9 cellular contexts compared by ENCODE assay signal in the genomic region with DNA sequence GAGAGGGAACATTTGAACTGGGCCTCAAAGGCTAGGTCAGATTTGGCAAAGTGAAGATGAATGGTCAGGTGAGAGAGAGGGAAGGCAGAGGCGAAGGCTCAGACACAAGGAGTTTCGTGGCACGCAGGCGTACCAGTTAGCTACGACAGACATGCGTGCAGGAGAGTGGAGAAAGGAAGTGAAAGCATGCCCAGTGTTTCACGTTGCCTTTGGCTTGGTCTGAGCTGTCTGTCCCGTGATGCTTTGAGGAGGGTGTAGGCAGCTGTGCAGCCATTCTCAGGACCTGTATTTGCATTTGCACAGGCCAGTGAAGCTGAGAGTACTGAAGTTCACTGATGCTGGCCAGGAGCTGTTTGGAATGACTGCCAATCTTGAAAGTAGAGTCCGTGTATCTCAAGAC.
A peak's percentile ranks its signal among the peaks of the same experiment; 100 is the strongest.
DNase-seq lines count a peak whose midpoint lies in the region; ATAC-seq and TF ChIP-seq lines count a peak whose summit lies in the region.
"Had no signal": no experiment of that assay in that cellular context is flagged by ENCODE, and none has a peak within 500 bp of the region (broad histone marks: within the 10 kb centered on the region; RNA-seq: fewer than 3 reads in every experiment).

No MANE protein-coding gene starts in this region.

- H3K9me3 Mint-ChIP-seq in activated CD4-positive, alpha-beta T cell treated with anti-CD3 and anti-CD28 coated beads, Interleukin-2, amount 10 ng/mL, durations not matched to agents 7 days and 5 days: no peaks in the 10 kb centered on the region
- no peaks in the 10 kb centered on the region for H3K9me3 Mint-ChIP-seq in activated naive CD8-positive, alpha-beta T cell treated with anti-CD3 and anti-CD28 coated beads, Interleukin-2, amount 50 U/mL, for 24 hours

- ATAC-seq in GM18519 (IDR thresholded peaks at IDR 0.05; ENCODE audit: low FRiP score, unreplicated experiment): peak; percentile 98
- ATAC-seq in GM21737 (IDR thresholded peaks at IDR 0.05; ENCODE audit: unreplicated experiment): peak; percentile 95
- ATAC-seq in HG03520 (IDR thresholded peaks at IDR 0.05; ENCODE audit: unreplicated experiment): peak; percentile 96
- peak; percentile 16 to 66 for ATAC-seq in lower lobe of right lung
- no peak for ATAC-seq in activated naive CD8-positive, alpha-beta T cell treated with anti-CD3 and anti-CD28 coated beads, Interleukin-2, amount 50 U/mL, for 24 hours

- H4K20me1 ChIP-seq in smooth muscle cell (ENCODE audit: low read depth): no peaks in the 10 kb centered on the region

- H3K27me3 ChIP-seq in lower lobe of right lung (ENCODE audit: low read depth) (no peaks in the 10 kb centered on the region), smooth muscle cell (ENCODE audit: low read depth) (no peaks in the 10 kb centered on the region)
- H3K27me3 ChIP-seq: MG63 had no signal

- H3K36me3 Mint-ChIP-seq in activated CD4-positive, alpha-beta T cell treated with anti-CD3 and anti-CD28 coated beads, Interleukin-2, amount 10 ng/mL, durations not matched to agents 7 days and 5 days (ENCODE audit: low read depth): no peaks in the 10 kb centered on the region
- no peaks in the 10 kb centered on the region for H3K36me3 Mint-ChIP-seq in activated naive CD8-positive, alpha-beta T cell treated with anti-CD3 and anti-CD28 coated beads, Interleukin-2, amount 50 U/mL, for 24 hours (ENCODE audit: low read depth)

- peaks cover 33% of the 10 kb centered on the region for H3K27me3 Mint-ChIP-seq in activated CD4-positive, alpha-beta T cell treated with anti-CD3 and anti-CD28 coated beads, Interleukin-2, amount 10 ng/mL, durations not matched to agents 7 days and 5 days
- peaks cover 20% of the 10 kb centered on the region for H3K27me3 Mint-ChIP-seq in activated naive CD8-positive, alpha-beta T cell treated with anti-CD3 and anti-CD28 coated beads, Interleukin-2, amount 50 U/mL, for 24 hours

- POLR2A ChIA-PET in activated CD4-positive, alpha-beta T cell treated with anti-CD3 and anti-CD28 coated beads, Interleukin-2, amount 10 ng/mL, durations not matched to agents 7 days and 5 days (lab: Charles Lee): interaction anchor here (0.6 kb wide), 1 partner anchor 63 kb away, joined by 6 read pairs; no protein-coding TSS in a partner anchor

- no peak overlapping the region for H2AFZ ChIP-seq in smooth muscle cell (ENCODE audit: low read depth)

- H3K9ac ChIP-seq in smooth muscle cell (ENCODE audit: low read depth): no peak overlapping the region

- H3K9me3 ChIP-seq in lower lobe of right lung: no peaks in the 10 kb centered on the region
- H3K9me3 ChIP-seq in smooth muscle cell (replicated peaks; ENCODE audit: low read depth): no peaks in the 10 kb centered on the region
- H3K9me3 ChIP-seq: MG63 had no signal

- no peak overlapping the region for H3K27ac Mint-ChIP-seq in activated CD4-positive, alpha-beta T cell treated with anti-CD3 and anti-CD28 coated beads, Interleukin-2, amount 10 ng/mL, durations not matched to agents 7 days and 5 days
- no peak overlapping the region for H3K27ac Mint-ChIP-seq in activated naive CD8-positive, alpha-beta T cell treated with anti-CD3 and anti-CD28 coated beads, Interleukin-2, amount 50 U/mL, for 24 hours

- peaks cover 10% of the 10 kb centered on the region for H3K4me1 Mint-ChIP-seq in activated CD4-positive, alpha-beta T cell treated with anti-CD3 and anti-CD28 coated beads, Interleukin-2, amount 10 ng/mL, durations not matched to agents 7 days and 5 days
- peaks cover 8% of the 10 kb centered on the region for H3K4me1 Mint-ChIP-seq in activated naive CD8-positive, alpha-beta T cell treated with anti-CD3 and anti-CD28 coated beads, Interleukin-2, amount 50 U/mL, for 24 hours

- WGBS in smooth muscle cell (ENCODE audit: low lambda C conversion rate): 95% methylated on average over 9 of the region's 9 CpGs

- no peak overlapping the region for H3K4me3 ChIP-seq in lower lobe of right lung
- no peak overlapping the region for H3K4me3 ChIP-seq in smooth muscle cell
- H3K4me3 ChIP-seq: MG63 had no signal

- no peak overlapping the region for H3K4me3 Mint-ChIP-seq in activated CD4-positive, alpha-beta T cell treated with anti-CD3 and anti-CD28 coated beads, Interleukin-2, amount 10 ng/mL, durations not matched to agents 7 days and 5 days
- H3K4me3 Mint-ChIP-seq in activated naive CD8-positive, alpha-beta T cell treated with anti-CD3 and anti-CD28 coated beads, Interleukin-2, amount 50 U/mL, for 24 hours: no peak overlapping the region

- H3K4me1 ChIP-seq in lower lobe of right lung: peaks cover 13% of the 10 kb centered on the region
- peaks cover 7% of the 10 kb centered on the region for H3K4me1 ChIP-seq in smooth muscle cell (ENCODE audit: low read depth)

- H3K36me3 ChIP-seq in lower lobe of right lung: no peaks in the 10 kb centered on the region
- no peaks in the 10 kb centered on the region for H3K36me3 ChIP-seq in smooth muscle cell (ENCODE audit: low read depth)
- H3K36me3 ChIP-seq: MG63 had no signal

- peak; percentile 55 for DNase-seq in lower lobe of right lung
- no peak for DNase-seq in activated CD4-positive, alpha-beta T cell treated with anti-CD3 and anti-CD28 coated beads, Interleukin-2, amount 10 ng/mL, durations not matched to agents 7 days and 5 days
- DNase-seq in smooth muscle cell (lab: John Stamatoyannopoulos, UW; ENCODE audit: unreplicated experiment): no peak
- no peak for DNase-seq in NK-92 (lab: John Stamatoyannopoulos, UW; ENCODE audit: unreplicated experiment)
- DNase-seq in activated naive CD8-positive, alpha-beta T cell treated with anti-CD3 and anti-CD28 coated beads, Interleukin-2, amount 50 U/mL, for 24 hours: no peak
- DNase-seq: MG63 had no signal

- intact Hi-C loops in lower lobe of right lung (cut with DNase I): no loop called here

- CTCF ChIA-PET in activated CD4-positive, alpha-beta T cell treated with anti-CD3 and anti-CD28 coated beads, Interleukin-2, amount 10 ng/mL, durations not matched to agents 7 days and 5 days (lab: Charles Lee): interaction anchor here (0.9 to 2.6 kb wide), 7 partner anchors 11 to 390 kb away, joined by 3 to 10 read pairs (median 3); no protein-coding TSS in a partner anchor

- H3F3A ChIP-seq in smooth muscle cell (ENCODE audit: low read depth): peaks cover 8% of the 10 kb centered on the region

- no peak overlapping the region for H3K4me2 ChIP-seq in smooth muscle cell

- H3K27ac ChIP-seq in lower lobe of right lung (no peak overlapping the region), smooth muscle cell (ENCODE audit: low read depth) (no peak overlapping the region)

- TF ChIP-seq CTCF in lower lobe of right lung (IDR thresholded peaks at IDR 0.05) (no peak), smooth muscle cell (IDR thresholded peaks at IDR 0.05; ENCODE audit: borderline replicate concordance, insufficient read depth, poor library complexity, severe bottlenecking) (no peak)

- no peaks in the 10 kb centered on the region for H3K79me2 ChIP-seq in smooth muscle cell (ENCODE audit: low read depth)
